21 cellular contexts compared by ENCODE assay signal in genomic region chr11:8230921-8231847, GRCh38. TPM values are rescaled to one million over a fixed set of nuclear protein-coding genes. Genes with fewer than 3 reads are reported as not detected.
"Had no signal": no experiment of that assay in that cellular context is flagged by ENCODE, and none has a peak within 500 bp of the region (broad histone marks: within the 10 kb centered on the region; RNA-seq: fewer than 3 reads in every experiment).

No MANE protein-coding gene starts in this region.

- ATAC-seq: esophagus mucosa; heart right ventricle; left lobe of liver; stimulated activated naive CD8-positive, alpha-beta T cell treated with anti-CD3 and anti-CD28 coated beads, Interleukin-15, Interleukin-2, amounts not matched to agents 100 U/mL and 50 U/mL, for 24 hours had no signal

- H3K4me1 ChIP-seq: tibial nerve had no signal

- H3K4me3 ChIP-seq: heart right ventricle, lung, ovary, right atrium auricular region, tibial nerve had no signal

- FAIRE-seq: endometrium, frontal cortex, islet of Langerhans, small intestine, urothelium cell line had no signal

- H3K36me3 ChIP-seq: heart right ventricle, ovary, right atrium auricular region, tibial nerve had no signal

- H3K27me3 ChIP-seq: ovary, right atrium auricular region, tibial nerve had no signal

- H3K9me3 ChIP-seq: heart right ventricle, ovary, right atrium auricular region, tibial nerve had no signal

- H3K27ac ChIP-seq: heart right ventricle, ovary, right atrium auricular region, tibial nerve had no signal

- DNase-seq: effector memory CD4-positive, alpha-beta T cell; heart right ventricle; hypothalamus; mesenchymal stem cell; naive B cell; nephron progenitor cell; ovary; small intestine; stimulated activated CD4-positive, alpha-beta T cell treated with anti-CD3 and anti-CD28 coated beads, Interleukin-4, amount 100 ng/mL, for 1 hour; stimulated activated CD8-positive, alpha-beta memory T cell treated with anti-CD3 and anti-CD28 coated beads, Interleukin-4, amount 100 ng/mL, for 48 hours; stimulated activated naive CD8-positive, alpha-beta T cell treated with anti-CD3 and anti-CD28 coated beads, Interleukin-15, Interleukin-2, amounts not matched to agents 100 U/mL and 50 U/mL, for 24 hours had no signal

RNA-seq across cellular contexts. Expression of gene LMO1, which starts 32.5 kb away (rescaled TPM):
- total RNA-seq: esophagus mucosa, fibroblast of lung, left lobe of liver, right atrium auricular region, tibial nerve had no signal
- polyA plus RNA-seq: fibroblast of lung, lung, small intestine had no signal
